Comparison of ENCODE assay signal across 1 cellular context in the genomic region with DNA sequence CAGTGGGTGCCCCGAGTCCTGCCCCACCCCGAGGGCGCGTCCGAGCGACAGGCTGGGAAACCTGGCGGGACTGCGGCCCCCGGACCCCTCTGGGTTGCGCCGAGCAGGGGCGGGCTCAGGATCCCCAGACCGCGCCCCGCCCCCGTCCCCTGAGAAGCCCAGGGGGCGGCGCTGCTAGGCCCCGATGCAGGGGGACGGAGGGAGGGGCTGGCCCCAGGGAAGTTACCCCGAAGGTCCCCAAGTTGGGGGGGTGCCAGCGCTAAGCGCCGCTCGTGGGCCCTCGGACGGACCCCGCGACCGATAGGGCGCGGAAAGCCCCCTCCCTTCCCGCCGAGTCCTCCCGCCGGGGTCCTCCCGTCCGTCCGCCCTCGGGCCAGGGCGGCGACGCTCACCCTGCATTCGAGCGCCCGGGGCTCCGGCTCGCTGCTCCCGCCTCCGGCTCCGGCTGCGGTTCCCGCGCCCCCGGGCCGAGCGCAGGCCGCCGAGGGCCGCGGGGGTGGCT.
TF ChIP-seq lines count a peak whose summit lies in the region.

No MANE protein-coding gene starts in this region.

TF ChIP-seq in HEK293, 187 proteins besides CTCF, POLR2A, EP300 and RAD21 (continued from another document and continues in another):
- TF ChIP-seq, protein P1, sequence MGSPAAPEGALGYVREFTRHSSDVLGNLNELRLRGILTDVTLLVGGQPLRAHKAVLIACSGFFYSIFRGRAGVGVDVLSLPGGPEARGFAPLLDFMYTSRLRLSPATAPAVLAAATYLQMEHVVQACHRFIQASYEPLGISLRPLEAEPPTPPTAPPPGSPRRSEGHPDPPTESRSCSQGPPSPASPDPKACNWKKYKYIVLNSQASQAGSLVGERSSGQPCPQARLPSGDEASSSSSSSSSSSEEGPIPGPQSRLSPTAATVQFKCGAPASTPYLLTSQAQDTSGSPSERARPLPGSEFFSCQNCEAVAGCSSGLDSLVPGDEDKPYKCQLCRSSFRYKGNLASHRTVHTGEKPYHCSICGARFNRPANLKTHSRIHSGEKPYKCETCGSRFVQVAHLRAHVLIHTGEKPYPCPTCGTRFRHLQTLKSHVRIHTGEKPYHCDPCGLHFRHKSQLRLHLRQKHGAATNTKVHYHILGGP (tag by site-specific recombination; IDR thresholded peaks at IDR 0.05): no peak
- no peak for TF ChIP-seq ZNF391 (tag by site-specific recombination; IDR thresholded peaks at IDR 0.05; ENCODE audit: borderline replicate concordance, low read depth)
- no peak for TF ChIP-seq ZNF555 (tag by site-specific recombination; conservative IDR thresholded peaks at IDR 0.05)
- no peak for TF ChIP-seq ZNF132 (tag by site-specific recombination; IDR thresholded peaks at IDR 0.05; ENCODE audit: borderline replicate concordance)
- TF ChIP-seq ZNF335 (tag by site-specific recombination; conservative IDR thresholded peaks at IDR 0.05): peak; percentile 71
- no peak for TF ChIP-seq TRIM28 (IDR thresholded peaks at IDR 0.05; ENCODE audit: borderline replicate concordance, low read length)
- TF ChIP-seq ZNF433 (tag by site-specific recombination; IDR thresholded peaks at IDR 0.05; ENCODE audit: low read depth): no peak
- TF ChIP-seq ZNF10 (tag by site-specific recombination; IDR thresholded peaks at IDR 0.05): no peak
- TF ChIP-seq, protein P2, sequence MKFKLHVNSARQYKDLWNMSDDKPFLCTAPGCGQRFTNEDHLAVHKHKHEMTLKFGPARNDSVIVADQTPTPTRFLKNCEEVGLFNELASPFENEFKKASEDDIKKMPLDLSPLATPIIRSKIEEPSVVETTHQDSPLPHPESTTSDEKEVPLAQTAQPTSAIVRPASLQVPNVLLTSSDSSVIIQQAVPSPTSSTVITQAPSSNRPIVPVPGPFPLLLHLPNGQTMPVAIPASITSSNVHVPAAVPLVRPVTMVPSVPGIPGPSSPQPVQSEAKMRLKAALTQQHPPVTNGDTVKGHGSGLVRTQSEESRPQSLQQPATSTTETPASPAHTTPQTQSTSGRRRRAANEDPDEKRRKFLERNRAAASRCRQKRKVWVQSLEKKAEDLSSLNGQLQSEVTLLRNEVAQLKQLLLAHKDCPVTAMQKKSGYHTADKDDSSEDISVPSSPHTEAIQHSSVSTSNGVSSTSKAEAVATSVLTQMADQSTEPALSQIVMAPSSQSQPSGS (tag by site-specific recombination; IDR thresholded peaks at IDR 0.05; ENCODE audit: low read depth): no peak
- TF ChIP-seq ZNF423 (tag by site-specific recombination; IDR thresholded peaks at IDR 0.05): peak; percentile 14; the same call in 1 of the 2 replicates
- no peak for TF ChIP-seq ZNF548 (tag by site-specific recombination; IDR thresholded peaks at IDR 0.05)
- TF ChIP-seq ZNF112 (tag by site-specific recombination; IDR thresholded peaks at IDR 0.05): no peak
- TF ChIP-seq ZXDB (tag by site-specific recombination; IDR thresholded peaks at IDR 0.05): peak; percentile 53; the same call in 1 of the 2 replicates
- no peak for TF ChIP-seq ZBTB17 (tag by site-specific recombination; IDR thresholded peaks at IDR 0.05)
- peak; percentile 70 for TF ChIP-seq SP3 (tag by site-specific recombination; IDR thresholded peaks at IDR 0.05)
- 0 out of 2 replicates have a peak, but pooled peaks have one; percentile 16 for TF ChIP-seq ZSCAN30 (tag by site-specific recombination; IDR thresholded peaks at IDR 0.05)
- TF ChIP-seq, protein P3, sequence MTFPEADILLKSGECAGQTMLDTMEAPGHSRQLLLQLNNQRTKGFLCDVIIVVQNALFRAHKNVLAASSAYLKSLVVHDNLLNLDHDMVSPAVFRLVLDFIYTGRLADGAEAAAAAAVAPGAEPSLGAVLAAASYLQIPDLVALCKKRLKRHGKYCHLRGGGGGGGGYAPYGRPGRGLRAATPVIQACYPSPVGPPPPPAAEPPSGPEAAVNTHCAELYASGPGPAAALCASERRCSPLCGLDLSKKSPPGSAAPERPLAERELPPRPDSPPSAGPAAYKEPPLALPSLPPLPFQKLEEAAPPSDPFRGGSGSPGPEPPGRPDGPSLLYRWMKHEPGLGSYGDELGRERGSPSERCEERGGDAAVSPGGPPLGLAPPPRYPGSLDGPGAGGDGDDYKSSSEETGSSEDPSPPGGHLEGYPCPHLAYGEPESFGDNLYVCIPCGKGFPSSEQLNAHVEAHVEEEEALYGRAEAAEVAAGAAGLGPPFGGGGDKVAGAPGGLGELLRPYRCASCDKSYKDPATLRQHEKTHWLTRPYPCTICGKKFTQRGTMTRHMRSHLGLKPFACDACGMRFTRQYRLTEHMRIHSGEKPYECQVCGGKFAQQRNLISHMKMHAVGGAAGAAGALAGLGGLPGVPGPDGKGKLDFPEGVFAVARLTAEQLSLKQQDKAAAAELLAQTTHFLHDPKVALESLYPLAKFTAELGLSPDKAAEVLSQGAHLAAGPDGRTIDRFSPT (tag by site-specific recombination; IDR thresholded peaks at IDR 0.05): no peak
- TF ChIP-seq ZNF677 (tag by site-specific recombination; IDR thresholded peaks at IDR 0.05): no peak
- TF ChIP-seq, protein P4, sequence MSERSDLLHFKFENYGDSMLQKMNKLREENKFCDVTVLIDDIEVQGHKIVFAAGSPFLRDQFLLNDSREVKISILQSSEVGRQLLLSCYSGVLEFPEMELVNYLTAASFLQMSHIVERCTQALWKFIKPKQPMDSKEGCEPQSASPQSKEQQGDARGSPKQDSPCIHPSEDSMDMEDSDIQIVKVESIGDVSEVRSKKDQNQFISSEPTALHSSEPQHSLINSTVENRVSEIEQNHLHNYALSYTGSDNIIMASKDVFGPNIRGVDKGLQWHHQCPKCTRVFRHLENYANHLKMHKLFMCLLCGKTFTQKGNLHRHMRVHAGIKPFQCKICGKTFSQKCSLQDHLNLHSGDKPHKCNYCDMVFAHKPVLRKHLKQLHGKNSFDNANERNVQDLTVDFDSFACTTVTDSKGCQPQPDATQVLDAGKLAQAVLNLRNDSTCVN (tag by site-specific recombination; optimal IDR thresholded peaks at IDR 0.05): peak; percentile 65
- no peak for TF ChIP-seq MEIS1 (CRISPR knock-in tag; IDR thresholded peaks at IDR 0.05; ENCODE audit: borderline replicate concordance)
- no peak for TF ChIP-seq ZNF354C (tag by site-specific recombination; IDR thresholded peaks at IDR 0.05; ENCODE audit: borderline replicate concordance, low read depth)
- TF ChIP-seq, protein P5, sequence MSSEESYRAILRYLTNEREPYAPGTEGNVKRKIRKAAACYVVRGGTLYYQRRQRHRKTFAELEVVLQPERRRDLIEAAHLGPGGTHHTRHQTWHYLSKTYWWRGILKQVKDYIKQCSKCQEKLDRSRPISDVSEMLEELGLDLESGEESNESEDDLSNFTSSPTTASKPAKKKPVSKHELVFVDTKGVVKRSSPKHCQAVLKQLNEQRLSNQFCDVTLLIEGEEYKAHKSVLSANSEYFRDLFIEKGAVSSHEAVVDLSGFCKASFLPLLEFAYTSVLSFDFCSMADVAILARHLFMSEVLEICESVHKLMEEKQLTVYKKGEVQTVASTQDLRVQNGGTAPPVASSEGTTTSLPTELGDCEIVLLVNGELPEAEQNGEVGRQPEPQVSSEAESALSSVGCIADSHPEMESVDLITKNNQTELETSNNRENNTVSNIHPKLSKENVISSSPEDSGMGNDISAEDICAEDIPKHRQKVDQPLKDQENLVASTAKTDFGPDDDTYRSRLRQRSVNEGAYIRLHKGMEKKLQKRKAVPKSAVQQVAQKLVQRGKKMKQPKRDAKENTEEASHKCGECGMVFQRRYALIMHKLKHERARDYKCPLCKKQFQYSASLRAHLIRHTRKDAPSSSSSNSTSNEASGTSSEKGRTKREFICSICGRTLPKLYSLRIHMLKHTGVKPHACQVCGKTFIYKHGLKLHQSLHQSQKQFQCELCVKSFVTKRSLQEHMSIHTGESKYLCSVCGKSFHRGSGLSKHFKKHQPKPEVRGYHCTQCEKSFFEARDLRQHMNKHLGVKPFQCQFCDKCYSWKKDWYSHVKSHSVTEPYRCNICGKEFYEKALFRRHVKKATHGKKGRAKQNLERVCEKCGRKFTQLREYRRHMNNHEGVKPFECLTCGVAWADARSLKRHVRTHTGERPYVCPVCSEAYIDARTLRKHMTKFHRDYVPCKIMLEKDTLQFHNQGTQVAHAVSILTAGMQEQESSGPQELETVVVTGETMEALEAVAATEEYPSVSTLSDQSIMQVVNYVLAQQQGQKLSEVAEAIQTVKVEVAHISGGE (tag by site-specific recombination; conservative IDR thresholded peaks at IDR 0.05; ENCODE audit: low read depth): no peak
- TF ChIP-seq KLF7 (tag by site-specific recombination; IDR thresholded peaks at IDR 0.05; ENCODE audit: borderline replicate concordance): no peak
- TF ChIP-seq ZNF777 (tag by site-specific recombination; IDR thresholded peaks at IDR 0.05; ENCODE audit: borderline replicate concordance): no peak; the same call in 1 of the 2 replicates
- TF ChIP-seq ZNF521 (tag by site-specific recombination; IDR thresholded peaks at IDR 0.05): no peak
- TF ChIP-seq, protein P6, sequence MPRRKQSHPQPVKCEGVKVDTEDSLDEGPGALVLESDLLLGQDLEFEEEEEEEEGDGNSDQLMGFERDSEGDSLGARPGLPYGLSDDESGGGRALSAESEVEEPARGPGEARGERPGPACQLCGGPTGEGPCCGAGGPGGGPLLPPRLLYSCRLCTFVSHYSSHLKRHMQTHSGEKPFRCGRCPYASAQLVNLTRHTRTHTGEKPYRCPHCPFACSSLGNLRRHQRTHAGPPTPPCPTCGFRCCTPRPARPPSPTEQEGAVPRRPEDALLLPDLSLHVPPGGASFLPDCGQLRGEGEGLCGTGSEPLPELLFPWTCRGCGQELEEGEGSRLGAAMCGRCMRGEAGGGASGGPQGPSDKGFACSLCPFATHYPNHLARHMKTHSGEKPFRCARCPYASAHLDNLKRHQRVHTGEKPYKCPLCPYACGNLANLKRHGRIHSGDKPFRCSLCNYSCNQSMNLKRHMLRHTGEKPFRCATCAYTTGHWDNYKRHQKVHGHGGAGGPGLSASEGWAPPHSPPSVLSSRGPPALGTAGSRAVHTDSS (tag by site-specific recombination; IDR thresholded peaks at IDR 0.05): no peak
- TF ChIP-seq ZNF221 (tag by site-specific recombination; IDR thresholded peaks at IDR 0.05; ENCODE audit: borderline replicate concordance): no peak
- TF ChIP-seq ZNF350 (tag by site-specific recombination; IDR thresholded peaks at IDR 0.05): no peak
- TF ChIP-seq IKZF3 (tag by site-specific recombination; IDR thresholded peaks at IDR 0.05): no peak
- TF ChIP-seq ZNF184 (tag by site-specific recombination; IDR thresholded peaks at IDR 0.05): no peak
- TF ChIP-seq ZNF561 (tag by site-specific recombination; IDR thresholded peaks at IDR 0.05; ENCODE audit: borderline replicate concordance): no peak; the same call in 1 of the 2 replicates
- TF ChIP-seq, protein P7, sequence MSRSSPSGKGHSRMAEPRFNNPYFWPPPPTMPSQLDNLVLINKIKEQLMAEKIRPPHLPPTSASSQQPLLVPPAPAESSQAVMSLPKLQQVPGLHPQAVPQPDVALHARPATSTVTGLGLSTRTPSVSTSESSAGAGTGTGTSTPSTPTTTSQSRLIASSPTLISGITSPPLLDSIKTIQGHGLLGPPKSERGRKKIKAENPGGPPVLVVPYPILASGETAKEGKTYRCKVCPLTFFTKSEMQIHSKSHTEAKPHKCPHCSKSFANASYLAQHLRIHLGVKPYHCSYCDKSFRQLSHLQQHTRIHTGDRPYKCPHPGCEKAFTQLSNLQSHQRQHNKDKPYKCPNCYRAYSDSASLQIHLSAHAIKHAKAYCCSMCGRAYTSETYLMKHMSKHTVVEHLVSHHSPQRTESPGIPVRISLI (tag by site-specific recombination; IDR thresholded peaks at IDR 0.05): no peak
- TF ChIP-seq ZNF16 (tag by site-specific recombination; IDR thresholded peaks at IDR 0.05; ENCODE audit: low read depth): no peak
- no peak for TF ChIP-seq MYNN (tag by site-specific recombination; IDR thresholded peaks at IDR 0.05; ENCODE audit: borderline replicate concordance)
- TF ChIP-seq, protein P8, sequence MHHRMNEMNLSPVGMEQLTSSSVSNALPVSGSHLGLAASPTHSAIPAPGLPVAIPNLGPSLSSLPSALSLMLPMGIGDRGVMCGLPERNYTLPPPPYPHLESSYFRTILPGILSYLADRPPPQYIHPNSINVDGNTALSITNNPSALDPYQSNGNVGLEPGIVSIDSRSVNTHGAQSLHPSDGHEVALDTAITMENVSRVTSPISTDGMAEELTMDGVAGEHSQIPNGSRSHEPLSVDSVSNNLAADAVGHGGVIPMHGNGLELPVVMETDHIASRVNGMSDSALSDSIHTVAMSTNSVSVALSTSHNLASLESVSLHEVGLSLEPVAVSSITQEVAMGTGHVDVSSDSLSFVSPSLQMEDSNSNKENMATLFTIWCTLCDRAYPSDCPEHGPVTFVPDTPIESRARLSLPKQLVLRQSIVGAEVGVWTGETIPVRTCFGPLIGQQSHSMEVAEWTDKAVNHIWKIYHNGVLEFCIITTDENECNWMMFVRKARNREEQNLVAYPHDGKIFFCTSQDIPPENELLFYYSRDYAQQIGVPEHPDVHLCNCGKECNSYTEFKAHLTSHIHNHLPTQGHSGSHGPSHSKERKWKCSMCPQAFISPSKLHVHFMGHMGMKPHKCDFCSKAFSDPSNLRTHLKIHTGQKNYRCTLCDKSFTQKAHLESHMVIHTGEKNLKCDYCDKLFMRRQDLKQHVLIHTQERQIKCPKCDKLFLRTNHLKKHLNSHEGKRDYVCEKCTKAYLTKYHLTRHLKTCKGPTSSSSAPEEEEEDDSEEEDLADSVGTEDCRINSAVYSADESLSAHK (tag by site-specific recombination; IDR thresholded peaks at IDR 0.05): no peak
- no peak for TF ChIP-seq OVOL3 (tag by site-specific recombination; IDR thresholded peaks at IDR 0.05)
- no peak for TF ChIP-seq ZNF121 (tag by site-specific recombination; IDR thresholded peaks at IDR 0.05)
- no peak for TF ChIP-seq ZNF529 (tag by site-specific recombination; IDR thresholded peaks at IDR 0.05; ENCODE audit: insufficient replicate concordance)
- TF ChIP-seq ZNF174 (tag by site-specific recombination; IDR thresholded peaks at IDR 0.05): no peak
- TF ChIP-seq ZNF155 (tag by site-specific recombination; IDR thresholded peaks at IDR 0.05): no peak
- no peak for TF ChIP-seq KLF16 (tag by site-specific recombination; IDR thresholded peaks at IDR 0.05)
- TF ChIP-seq, protein P9, sequence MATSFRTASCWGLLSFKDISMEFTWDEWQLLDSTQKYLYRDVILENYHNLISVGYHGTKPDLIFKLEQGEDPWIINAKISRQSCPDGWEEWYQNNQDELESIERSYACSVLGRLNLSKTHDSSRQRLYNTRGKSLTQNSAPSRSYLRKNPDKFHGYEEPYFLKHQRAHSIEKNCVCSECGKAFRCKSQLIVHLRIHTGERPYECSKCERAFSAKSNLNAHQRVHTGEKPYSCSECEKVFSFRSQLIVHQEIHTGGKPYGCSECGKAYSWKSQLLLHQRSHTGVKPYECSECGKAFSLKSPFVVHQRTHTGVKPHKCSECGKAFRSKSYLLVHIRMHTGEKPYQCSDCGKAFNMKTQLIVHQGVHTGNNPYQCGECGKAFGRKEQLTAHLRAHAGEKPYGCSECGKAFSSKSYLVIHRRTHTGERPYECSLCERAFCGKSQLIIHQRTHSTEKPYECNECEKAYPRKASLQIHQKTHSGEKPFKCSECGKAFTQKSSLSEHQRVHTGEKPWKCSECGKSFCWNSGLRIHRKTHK (tag by site-specific recombination; IDR thresholded peaks at IDR 0.05): no peak
- peak; percentile 81 for TF ChIP-seq GLIS2 (tag by site-specific recombination; IDR thresholded peaks at IDR 0.05)
- no peak for TF ChIP-seq ZNF302 (tag by site-specific recombination; IDR thresholded peaks at IDR 0.05; ENCODE audit: low read depth)
